1 cellular context compared by ENCODE assay signal in the genomic region with DNA sequence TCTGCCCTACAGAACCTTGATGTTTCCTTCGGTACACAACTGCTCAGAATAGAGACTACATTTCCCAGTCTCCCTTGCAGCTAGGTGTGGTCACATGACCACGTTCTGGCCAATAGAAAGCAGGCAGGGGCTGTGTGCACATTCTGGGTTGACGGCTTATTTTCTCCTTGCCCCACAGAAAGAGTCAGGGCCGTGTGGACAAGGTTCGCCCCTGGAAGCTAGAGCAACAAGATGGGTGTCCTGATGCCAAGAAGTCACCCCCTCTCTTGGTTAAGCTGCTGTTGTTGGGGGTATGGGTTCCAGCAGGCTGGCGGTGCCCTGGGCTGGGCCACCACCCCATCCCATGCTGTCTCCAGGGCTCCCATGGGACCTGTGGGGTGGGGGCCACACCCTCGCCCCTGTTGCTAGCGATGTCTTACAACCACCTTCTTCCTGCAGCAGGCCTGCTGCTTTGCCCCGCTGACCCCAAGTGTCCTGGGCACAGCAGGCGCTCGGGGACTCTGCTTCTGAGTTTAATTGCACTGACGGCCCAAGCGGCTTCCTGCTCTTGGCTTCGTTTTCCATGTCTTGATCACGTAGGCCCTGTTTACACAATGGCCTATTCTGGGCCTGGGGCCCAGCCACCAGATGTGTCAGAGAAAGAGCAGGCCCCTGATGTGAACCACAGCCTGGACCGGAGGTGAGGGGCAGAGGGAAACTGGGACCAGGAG.
TF ChIP-seq lines count a peak whose summit lies in the region.

No MANE protein-coding gene starts in this region.

TF ChIP-seq in GM23338, 12 proteins besides CTCF, POLR2A, EP300 and RAD21 (continued from another document):
- TF ChIP-seq, protein P1, sequence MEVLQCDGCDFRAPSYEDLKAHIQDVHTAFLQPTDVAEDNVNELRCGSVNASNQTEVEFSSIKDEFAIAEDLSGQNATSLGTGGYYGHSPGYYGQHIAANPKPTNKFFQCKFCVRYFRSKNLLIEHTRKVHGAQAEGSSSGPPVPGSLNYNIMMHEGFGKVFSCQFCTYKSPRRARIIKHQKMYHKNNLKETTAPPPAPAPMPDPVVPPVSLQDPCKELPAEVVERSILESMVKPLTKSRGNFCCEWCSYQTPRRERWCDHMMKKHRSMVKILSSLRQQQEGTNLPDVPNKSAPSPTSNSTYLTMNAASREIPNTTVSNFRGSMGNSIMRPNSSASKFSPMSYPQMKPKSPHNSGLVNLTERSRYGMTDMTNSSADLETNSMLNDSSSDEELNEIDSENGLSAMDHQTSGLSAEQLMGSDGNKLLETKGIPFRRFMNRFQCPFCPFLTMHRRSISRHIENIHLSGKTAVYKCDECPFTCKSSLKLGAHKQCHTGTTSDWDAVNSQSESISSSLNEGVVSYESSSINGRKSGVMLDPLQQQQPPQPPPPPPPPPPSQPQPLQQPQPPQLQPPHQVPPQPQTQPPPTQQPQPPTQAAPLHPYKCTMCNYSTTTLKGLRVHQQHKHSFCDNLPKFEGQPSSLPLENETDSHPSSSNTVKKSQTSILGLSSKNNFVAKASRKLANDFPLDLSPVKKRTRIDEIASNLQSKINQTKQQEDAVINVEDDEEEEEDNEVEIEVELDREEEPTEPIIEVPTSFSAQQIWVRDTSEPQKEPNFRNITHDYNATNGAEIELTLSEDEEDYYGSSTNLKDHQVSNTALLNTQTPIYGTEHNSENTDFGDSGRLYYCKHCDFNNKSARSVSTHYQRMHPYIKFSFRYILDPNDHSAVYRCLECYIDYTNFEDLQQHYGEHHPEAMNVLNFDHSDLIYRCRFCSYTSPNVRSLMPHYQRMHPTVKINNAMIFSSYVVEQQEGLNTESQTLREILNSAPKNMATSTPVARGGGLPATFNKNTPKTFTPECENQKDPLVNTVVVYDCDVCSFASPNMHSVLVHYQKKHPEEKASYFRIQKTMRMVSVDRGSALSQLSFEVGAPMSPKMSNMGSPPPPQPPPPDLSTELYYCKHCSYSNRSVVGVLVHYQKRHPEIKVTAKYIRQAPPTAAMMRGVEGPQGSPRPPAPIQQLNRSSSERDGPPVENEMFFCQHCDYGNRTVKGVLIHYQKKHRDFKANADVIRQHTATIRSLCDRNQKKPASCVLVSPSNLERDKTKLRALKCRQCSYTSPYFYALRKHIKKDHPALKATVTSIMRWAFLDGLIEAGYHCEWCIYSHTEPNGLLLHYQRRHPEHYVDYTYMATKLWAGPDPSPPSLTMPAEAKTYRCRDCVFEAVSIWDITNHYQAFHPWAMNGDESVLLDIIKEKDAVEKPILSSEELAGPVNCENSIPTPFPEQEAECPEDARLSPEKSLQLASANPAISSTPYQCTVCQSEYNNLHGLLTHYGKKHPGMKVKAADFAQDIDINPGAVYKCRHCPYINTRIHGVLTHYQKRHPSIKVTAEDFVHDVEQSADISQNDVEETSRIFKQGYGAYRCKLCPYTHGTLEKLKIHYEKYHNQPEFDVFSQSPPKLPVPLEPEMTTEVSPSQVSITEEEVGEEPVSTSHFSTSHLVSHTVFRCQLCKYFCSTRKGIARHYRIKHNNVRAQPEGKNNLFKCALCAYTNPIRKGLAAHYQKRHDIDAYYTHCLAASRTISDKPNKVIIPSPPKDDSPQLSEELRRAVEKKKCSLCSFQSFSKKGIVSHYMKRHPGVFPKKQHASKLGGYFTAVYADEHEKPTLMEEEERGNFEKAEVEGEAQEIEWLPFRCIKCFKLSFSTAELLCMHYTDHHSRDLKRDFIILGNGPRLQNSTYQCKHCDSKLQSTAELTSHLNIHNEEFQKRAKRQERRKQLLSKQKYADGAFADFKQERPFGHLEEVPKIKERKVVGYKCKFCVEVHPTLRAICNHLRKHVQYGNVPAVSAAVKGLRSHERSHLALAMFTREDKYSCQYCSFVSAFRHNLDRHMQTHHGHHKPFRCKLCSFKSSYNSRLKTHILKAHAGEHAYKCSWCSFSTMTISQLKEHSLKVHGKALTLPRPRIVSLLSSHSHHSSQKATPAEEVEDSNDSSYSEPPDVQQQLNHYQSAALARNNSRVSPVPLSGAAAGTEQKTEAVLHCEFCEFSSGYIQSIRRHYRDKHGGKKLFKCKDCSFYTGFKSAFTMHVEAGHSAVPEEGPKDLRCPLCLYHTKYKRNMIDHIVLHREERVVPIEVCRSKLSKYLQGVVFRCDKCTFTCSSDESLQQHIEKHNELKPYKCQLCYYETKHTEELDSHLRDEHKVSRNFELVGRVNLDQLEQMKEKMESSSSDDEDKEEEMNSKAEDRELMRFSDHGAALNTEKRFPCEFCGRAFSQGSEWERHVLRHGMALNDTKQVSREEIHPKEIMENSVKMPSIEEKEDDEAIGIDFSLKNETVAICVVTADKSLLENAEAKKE (CRISPR knock-in tag; IDR thresholded peaks at IDR 0.05): no peak
- TF ChIP-seq, protein P2, sequence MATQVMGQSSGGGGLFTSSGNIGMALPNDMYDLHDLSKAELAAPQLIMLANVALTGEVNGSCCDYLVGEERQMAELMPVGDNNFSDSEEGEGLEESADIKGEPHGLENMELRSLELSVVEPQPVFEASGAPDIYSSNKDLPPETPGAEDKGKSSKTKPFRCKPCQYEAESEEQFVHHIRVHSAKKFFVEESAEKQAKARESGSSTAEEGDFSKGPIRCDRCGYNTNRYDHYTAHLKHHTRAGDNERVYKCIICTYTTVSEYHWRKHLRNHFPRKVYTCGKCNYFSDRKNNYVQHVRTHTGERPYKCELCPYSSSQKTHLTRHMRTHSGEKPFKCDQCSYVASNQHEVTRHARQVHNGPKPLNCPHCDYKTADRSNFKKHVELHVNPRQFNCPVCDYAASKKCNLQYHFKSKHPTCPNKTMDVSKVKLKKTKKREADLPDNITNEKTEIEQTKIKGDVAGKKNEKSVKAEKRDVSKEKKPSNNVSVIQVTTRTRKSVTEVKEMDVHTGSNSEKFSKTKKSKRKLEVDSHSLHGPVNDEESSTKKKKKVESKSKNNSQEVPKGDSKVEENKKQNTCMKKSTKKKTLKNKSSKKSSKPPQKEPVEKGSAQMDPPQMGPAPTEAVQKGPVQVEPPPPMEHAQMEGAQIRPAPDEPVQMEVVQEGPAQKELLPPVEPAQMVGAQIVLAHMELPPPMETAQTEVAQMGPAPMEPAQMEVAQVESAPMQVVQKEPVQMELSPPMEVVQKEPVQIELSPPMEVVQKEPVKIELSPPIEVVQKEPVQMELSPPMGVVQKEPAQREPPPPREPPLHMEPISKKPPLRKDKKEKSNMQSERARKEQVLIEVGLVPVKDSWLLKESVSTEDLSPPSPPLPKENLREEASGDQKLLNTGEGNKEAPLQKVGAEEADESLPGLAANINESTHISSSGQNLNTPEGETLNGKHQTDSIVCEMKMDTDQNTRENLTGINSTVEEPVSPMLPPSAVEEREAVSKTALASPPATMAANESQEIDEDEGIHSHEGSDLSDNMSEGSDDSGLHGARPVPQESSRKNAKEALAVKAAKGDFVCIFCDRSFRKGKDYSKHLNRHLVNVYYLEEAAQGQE (IDR thresholded peaks at IDR 0.05; ENCODE audit: unreplicated experiment): no peak
- no peak for TF ChIP-seq EZH2 (IDR thresholded peaks at IDR 0.05; ENCODE audit: low read depth, unreplicated experiment)
